In genomic region chr14:24595046-24595808, GRCh38 we compare ENCODE assay signal across 17 cellular contexts. TPM values are rescaled to one million over a fixed set of nuclear protein-coding genes. Genes with fewer than 3 reads are reported as not detected.
DNase-seq lines count a peak whose midpoint lies in the region; TF ChIP-seq lines count a peak whose summit lies in the region.
"Had no signal": no experiment of that assay in that cellular context is flagged by ENCODE, and none has a peak within 500 bp of the region (broad histone marks: within the 10 kb centered on the region; RNA-seq: fewer than 3 reads in every experiment).

No MANE protein-coding gene starts in this region.

- peak overlapping the region; percentile 51 for H3K4me2 ChIP-seq in mammary epithelial cell (ENCODE audit: insufficient read depth, low read depth, low read length)

- H3K4me1 ChIP-seq in NT2/D1 (ENCODE audit: insufficient read depth, insufficient read length) (no peaks in the 10 kb centered on the region), mammary epithelial cell (ENCODE audit: insufficient read depth, low read length) (peaks cover 13% of the 10 kb centered on the region), thyroid gland (no peaks in the 10 kb centered on the region)

- no peaks in the 10 kb centered on the region for H3K27me3 Mint-ChIP-seq in type B pancreatic cell

- intact Hi-C loops in mammary epithelial cell (cut with micrococcal nuclease) (no loop called here), thyroid gland (cut with DNase I) (no loop called here)

- no peaks in the 10 kb centered on the region for H3K36me3 Mint-ChIP-seq in type B pancreatic cell

- no peak for TF ChIP-seq POLR2A in thyroid gland (IDR thresholded peaks at IDR 0.05)

- no peaks in the 10 kb centered on the region for H3K4me1 Mint-ChIP-seq in type B pancreatic cell (ENCODE audit: unreplicated experiment)

- CTCF ChIA-PET in mammary epithelial cell (lab: Charles Lee; ENCODE audit: low non-redundant PET): interaction anchor here (1.2 kb wide), 1 partner anchor 53 kb away, joined by 5 read pairs; no protein-coding TSS in a partner anchor

- no TSS peak for BruUV-seq in mammary epithelial cell (replicated peaks; lab: Mats Ljungman, UMichigan)

- H3K27me3 ChIP-seq in NT2/D1 (ENCODE audit: insufficient read depth, insufficient read length) (no peaks in the 10 kb centered on the region), mammary epithelial cell (ENCODE audit: insufficient read depth, low read length) (no peaks in the 10 kb centered on the region), thyroid gland (no peaks in the 10 kb centered on the region)
- H3K27me3 ChIP-seq: MG63 had no signal

- no peak overlapping the region for H3K4me3 ChIP-seq in NT2/D1 (ENCODE audit: insufficient read length, low read depth)
- H3K4me3 ChIP-seq in mammary epithelial cell (replicated peaks in 1 of 3; ENCODE audit: insufficient read depth in 1 of 3, low read depth in 2 of 3, low read length in 3 of 3): no peak overlapping the region
- H3K4me3 ChIP-seq in thyroid gland (replicated peaks in 1 of 3): no peak overlapping the region
- H3K4me3 ChIP-seq: MG63 had no signal

- H3K4me3 Mint-ChIP-seq in type B pancreatic cell: no peak overlapping the region

- TF ChIP-seq CTCF in mammary epithelial cell (conservative IDR thresholded peaks at IDR 0.05 in 1 of 2, IDR thresholded peaks at IDR 0.05 in 1 of 2; ENCODE audit: extremely low read depth in 1 of 2, insufficient read depth in 1 of 2, low read depth in 1 of 2, low read length in 2 of 2) (no peak), type B pancreatic cell (conservative IDR thresholded peaks at IDR 0.05) (no peak), thyroid gland (IDR thresholded peaks at IDR 0.05) (no peak)

- no peaks in the 10 kb centered on the region for H3K36me3 ChIP-seq in NT2/D1 (ENCODE audit: insufficient read depth, insufficient read length, low read length)
- H3K36me3 ChIP-seq in mammary epithelial cell (ENCODE audit: insufficient read depth, low read length): no peaks in the 10 kb centered on the region
- H3K36me3 ChIP-seq in thyroid gland: no peaks in the 10 kb centered on the region
- H3K36me3 ChIP-seq: MG63 had no signal

- in situ Hi-C loops in mammary epithelial cell (cut with MboI; ENCODE audit: low sequenced_read_pairs in 2 of 2): no loop called here

- peak; percentile 25 for DNase-seq in DMS53 (lab: John Stamatoyannopoulos, UW)
- DNase-seq in DMS53 treated with DMSO at 0.1 percent for 48 hours (lab: John Stamatoyannopoulos, UW; ENCODE audit: unreplicated experiment): no peak
- DNase-seq in NT2/D1 (ENCODE audit: low read depth, low spot score): peak; percentile 51
- peak; percentile 98 for DNase-seq in mammary epithelial cell
- DNase-seq in kidney tubule cell (ENCODE audit: low spot score): peak; percentile 3
- DNase-seq in ureter (ENCODE audit: low spot score): no peak
- DNase-seq in type B pancreatic cell (ENCODE audit: extremely low spot score, unreplicated experiment): no peak
- DNase-seq in thyroid gland: no peak
- DNase-seq: KG1, MG63, NCI-H1105, NCI-H187 treated with DMSO at 0.1 percent for 48 hours, NCI-H446 treated with DMSO at 0.1 percent for 48 hours, NCI-H774, SW 1271 had no signal

- dilution Hi-C loops in mammary epithelial cell (cut with HindIII; ENCODE audit: low sequenced_read_pairs): no loop called here

- H4K20me1 ChIP-seq in mammary epithelial cell (ENCODE audit: insufficient read depth, low read length): no peaks in the 10 kb centered on the region

- no peaks in the 10 kb centered on the region for H3K79me2 ChIP-seq in mammary epithelial cell (ENCODE audit: insufficient read depth, low read length)

- 40% methylated on average over 3 of the region's 3 CpGs for WGBS in mammary epithelial cell (ENCODE audit: low coverage, missing lambda C conversion rate)
- 68 to 70% methylated on average over 3 of the region's 3 CpGs for WGBS in thyroid gland, 2 donors

- H3K9ac ChIP-seq in NT2/D1 (ENCODE audit: insufficient read length, low read depth) (no peak overlapping the region), mammary epithelial cell (ENCODE audit: insufficient read depth, low read length) (no peak overlapping the region)

- H3K27ac ChIP-seq in mammary epithelial cell (ENCODE audit: insufficient read depth, low read depth, low read length) (peak overlapping the region; percentile 75), thyroid gland (no peak overlapping the region)
- H3K27ac ChIP-seq: 22Rv1 had no signal

- peaks cover 5% of the 10 kb centered on the region for H3K9me3 Mint-ChIP-seq in type B pancreatic cell

- H3K9me3 ChIP-seq in NT2/D1 (ENCODE audit: insufficient read depth, low read length) (0 out of 2 replicates have a peak, but pooled peaks cover 3% of the 10 kb centered on the region), mammary epithelial cell (replicated peaks; ENCODE audit: insufficient read depth, low read length) (no peaks in the 10 kb centered on the region), thyroid gland (no peaks in the 10 kb centered on the region)
- H3K9me3 ChIP-seq: MG63 had no signal

- H3K27ac Mint-ChIP-seq in type B pancreatic cell: no peak overlapping the region

- H2AFZ ChIP-seq in mammary epithelial cell (ENCODE audit: low read depth, low read length): peak overlapping the region; percentile 67

RNA-seq across cellular contexts. Expression of gene GZMH, which starts 14.3 kb away (rescaled TPM):
- not detected for total RNA-seq in mammary epithelial cell
- not detected for polyA plus RNA-seq in mammary epithelial cell
- not detected for polyA minus RNA-seq in mammary epithelial cell
- total RNA-seq in ureter: 1.3 TPM
- not detected in 2 replicates for total RNA-seq in type B pancreatic cell (ENCODE audit: low replicate concordance)
- 1 to 10 TPM in 1 of 4 donors, under 1 TPM in 1, not detected in 2; 0.81 to 1.2 TPM for total RNA-seq in thyroid gland
- polyA plus RNA-seq: BJ had no signal

RNA-seq across cellular contexts. Expression of gene CTSG, which starts 19.2 kb away (rescaled TPM):
- total RNA-seq in mammary epithelial cell: not detected
- not detected for polyA plus RNA-seq in mammary epithelial cell
- not detected for polyA minus RNA-seq in mammary epithelial cell
- 1.9 TPM for total RNA-seq in ureter
- not detected in 2 replicates for total RNA-seq in type B pancreatic cell (ENCODE audit: low replicate concordance)
- under 1 TPM in 1 of 4 donors, not detected in 3; 0.67 TPM for total RNA-seq in thyroid gland
- polyA plus RNA-seq: BJ had no signal

RNA-seq across cellular contexts. Expression of gene GZMB, which starts 38.8 kb away (rescaled TPM):
- total RNA-seq in mammary epithelial cell (not detected), ureter (0.94 TPM), type B pancreatic cell (ENCODE audit: low replicate concordance) (not detected in 2 replicates), thyroid gland (under 1 TPM in 2 of 4 donors, not detected in 2; 0.45 to 0.94 TPM)
- polyA plus RNA-seq in mammary epithelial cell: not detected
- polyA minus RNA-seq in mammary epithelial cell: not detected
- polyA plus RNA-seq: BJ had no signal

Comparison
In these comparisons a context has a peak if more than half of its experiments do, and no peak if none do; other contexts are left out.
1. DNase-seq: peak in DMS53 (single experiment), NT2/D1 (single experiment), mammary epithelial cell (single experiment) and kidney tubule cell (single experiment); none in DMS53 treated with DMSO at 0.1 percent for 48 hours (single experiment), ureter (single experiment), type B pancreatic cell (single experiment) and thyroid gland (0 of 2).